ENCODE assay signal across 1 cellular context in genomic region chr5:80959768-80960442, GRCh38.
TF ChIP-seq lines count a peak whose summit lies in the region.

RASGRF2 (plus strand) TSS chr5:80960363; CDS start chr5:80960739, 376 bp downstream.

TF ChIP-seq in GM23338, 12 proteins besides CTCF, POLR2A, EP300 and RAD21 (continued from another document):
- TF ChIP-seq REST (IDR thresholded peaks at IDR 0.05; ENCODE audit: unreplicated experiment), result no peak
